Comparison of ENCODE assay signal across 8 cellular contexts in genomic region chr17:1647802-1648581, GRCh38. TPM values are rescaled to one million over a fixed set of nuclear protein-coding genes. Genes with fewer than 3 reads are reported as not detected.
A peak's percentile ranks its signal among the peaks of the same experiment; 100 is the strongest.
DNase-seq lines count a peak whose midpoint lies in the region; ATAC-seq and TF ChIP-seq lines count a peak whose summit lies in the region.

No MANE protein-coding gene starts in this region.

- TF ChIP-seq CTCF in fibroblast of lung (conservative IDR thresholded peaks at IDR 0.05 in 1 of 2, IDR thresholded peaks at IDR 0.05 in 1 of 2; ENCODE audit: low read depth in 1 of 2, low read length in 2 of 2) (peak in 1 of 2 donors; percentile 6), GM10248 (IDR thresholded peaks at IDR 0.05; ENCODE audit: control extremely low read depth, extremely low read depth, low read depth, missing control alignments) (no peak)

- peaks cover 41% of the 10 kb centered on the region for H3K4me1 ChIP-seq in SJSA1 (replicated peaks)
- peaks cover 25% of the 10 kb centered on the region for H3K4me1 ChIP-seq in fibroblast of lung (ENCODE audit: control insufficient read depth, extremely low read depth, insufficient read depth, low read length)
- H3K4me1 ChIP-seq in neuronal stem cell (ENCODE audit: control insufficient read depth in 2 of 2, insufficient read depth in 1 of 2, low read depth in 1 of 2, low read length in 2 of 2), result peaks cover 17 to 36% of the 10 kb centered on the region in 2 donors

- peak overlapping the region; percentile 61 for H3K9ac ChIP-seq in fibroblast of lung (ENCODE audit: insufficient read depth, low read length)
- H3K9ac ChIP-seq in neuronal stem cell (ENCODE audit: low read depth, low read length, poor library complexity), result peak overlapping the region; percentile 78

- peak overlapping the region; percentile 92 for H2AK5ac ChIP-seq in neuronal stem cell (ENCODE audit: low read depth, low read length)

- H3K36me3 ChIP-seq in SJSA1 (peaks cover 39% of the 10 kb centered on the region), fibroblast of lung (ENCODE audit: control insufficient read depth, insufficient read depth, low read length) (peaks cover 14% of the 10 kb centered on the region), neuronal stem cell (replicated peaks in 1 of 2; ENCODE audit: control insufficient read depth in 2 of 2, insufficient read depth in 2 of 2, low read length in 2 of 2) (peaks cover 21 to 38% of the 10 kb centered on the region in 2 donors)

- peak overlapping the region; percentile 68 for H2BK5ac ChIP-seq in neuronal stem cell (ENCODE audit: low read length)

- H3K4me3 ChIP-seq in SJSA1 (peak overlapping the region; percentile 26), fibroblast of lung (replicated peaks in 1 of 4; ENCODE audit: control extremely low read depth in 1 of 4, insufficient read depth in 1 of 4, low read depth in 3 of 4, low read length in 4 of 4) (peak overlapping the region; percentile 35 to 62 (median 48)), neuronal stem cell (ENCODE audit: low read length in 2 of 2) (peak overlapping the region; percentile 8 to 79)

- no peak overlapping the region for H4K8ac ChIP-seq in neuronal stem cell (ENCODE audit: low read depth, low read length)

- H3K4me1 Mint-ChIP-seq in activated CD4-positive, alpha-beta T cell treated with anti-CD3 and anti-CD28 coated beads, Interleukin-2, amount 10 ng/mL, durations not matched to agents 7 days and 5 days, result peaks cover 34% of the 10 kb centered on the region

- 0 out of 2 replicates have a peak, but pooled peaks cover 2% of the 10 kb centered on the region for H3K9me3 ChIP-seq in SJSA1 (replicated peaks)
- H3K9me3 ChIP-seq in fibroblast of lung (ENCODE audit: control insufficient read depth, insufficient read depth, low read depth, low read length), result no peaks in the 10 kb centered on the region
- H3K9me3 ChIP-seq in neuronal stem cell (replicated peaks in 1 of 2; ENCODE audit: control insufficient read depth in 2 of 2, insufficient read depth in 1 of 2, low read depth in 1 of 2, low read length in 2 of 2), result peaks cover 0 to 4% of the 10 kb centered on the region in 2 donors

- H3K27ac Mint-ChIP-seq in activated CD4-positive, alpha-beta T cell treated with anti-CD3 and anti-CD28 coated beads, Interleukin-2, amount 10 ng/mL, durations not matched to agents 7 days and 5 days, result no peak overlapping the region

- no peaks in the 10 kb centered on the region for H3K79me1 ChIP-seq in neuronal stem cell (ENCODE audit: low read depth, low read length)

- no peaks in the 10 kb centered on the region for H3K9me3 Mint-ChIP-seq in activated CD4-positive, alpha-beta T cell treated with anti-CD3 and anti-CD28 coated beads, Interleukin-2, amount 10 ng/mL, durations not matched to agents 7 days and 5 days

- H2AFZ ChIP-seq in fibroblast of lung (ENCODE audit: low read length) (peak overlapping the region; percentile 69), neuronal stem cell (ENCODE audit: low read length) (peak overlapping the region; percentile 75)

- peak overlapping the region; percentile 16 for H2BK120ac ChIP-seq in neuronal stem cell (ENCODE audit: low read depth, low read length)

- H3K27ac ChIP-seq in SJSA1, result no peak overlapping the region
- peak overlapping the region; percentile 28 for H3K27ac ChIP-seq in fibroblast of lung (ENCODE audit: insufficient read depth, low read length)
- no peak overlapping the region for H3K27ac ChIP-seq in neuronal stem cell (replicated peaks; ENCODE audit: low read length)

- no peaks in the 10 kb centered on the region for H3K79me2 ChIP-seq in fibroblast of lung (ENCODE audit: control insufficient read depth, insufficient read depth, low read length)

- peak overlapping the region; percentile 84 for H3K18ac ChIP-seq in neuronal stem cell (ENCODE audit: low read length)

- H3K23ac ChIP-seq in neuronal stem cell (ENCODE audit: low read depth, low read length, poor library complexity), result peak overlapping the region; percentile 75

- H3K14ac ChIP-seq in neuronal stem cell (ENCODE audit: low read length), result peak overlapping the region; percentile 95

- peak overlapping the region; percentile 38 for H3K4me3 Mint-ChIP-seq in activated CD4-positive, alpha-beta T cell treated with anti-CD3 and anti-CD28 coated beads, Interleukin-2, amount 10 ng/mL, durations not matched to agents 7 days and 5 days

- H4K20me1 ChIP-seq in fibroblast of lung (ENCODE audit: control insufficient read depth, extremely low read depth, insufficient read depth, low read length), result no peaks in the 10 kb centered on the region

- H2BK15ac ChIP-seq in neuronal stem cell (ENCODE audit: low read length), result peak overlapping the region; percentile 83

- no peak for DNase-seq in activated CD4-positive, alpha-beta T cell treated with anti-CD3 and anti-CD28 coated beads, Interleukin-2, amount 10 ng/mL, durations not matched to agents 7 days and 5 days
- DNase-seq in activated CD4-positive, alpha-beta T cell treated with anti-CD3 and anti-CD28 coated beads for 1 hour, result no peak
- DNase-seq in SJSA1 (ENCODE audit: low read depth in 1 of 2, low spot score in 2 of 2) (no peak), fibroblast of lung (ENCODE audit: low read depth in 2 of 2) (no peak), neuronal stem cell (ENCODE audit: low spot score) (no peak), GM10248 (ENCODE audit: extremely low spot score) (no peak), DMS153 (lab: John Stamatoyannopoulos, UW) (no peak)

- H3K4ac ChIP-seq in neuronal stem cell (ENCODE audit: low read length), result peak overlapping the region; percentile 3

- WGBS in neuronal stem cell (ENCODE audit: extremely low coverage in 2 of 2, insufficient read length in 2 of 2, insufficient replicate concordance in 1 of 2), 2 donors, result no CpG with 5 or more reads among the region's 29 CpGs

- H3K4me2 ChIP-seq in fibroblast of lung (ENCODE audit: extremely low read depth, insufficient read depth, low read length) (peak overlapping the region; percentile 95), neuronal stem cell (ENCODE audit: insufficient read depth, low read length, poor library complexity, severe bottlenecking) (peak overlapping the region; percentile 75)

- CTCF ChIA-PET in activated CD4-positive, alpha-beta T cell treated with anti-CD3 and anti-CD28 coated beads, Interleukin-2, amount 10 ng/mL, durations not matched to agents 7 days and 5 days (lab: Charles Lee), result interaction anchor here (0.6 to 3.0 kb wide), 16 partner anchors 8 to 456 kb away, joined by 3 to 29 read pairs (median 7); no protein-coding TSS in a partner anchor
- CTCF ChIA-PET in GM10248 (lab: Yijun Ruan, JAX), result interaction anchor here (0.6 to 7.5 kb wide), 19 partner anchors 9 to 420 kb away, joined by 3 to 59 read pairs (median 8); partner anchors contain the start of genes INPP5K and PRPF8

- POLR2A ChIA-PET in activated CD4-positive, alpha-beta T cell treated with anti-CD3 and anti-CD28 coated beads, Interleukin-2, amount 10 ng/mL, durations not matched to agents 7 days and 5 days (lab: Charles Lee), result no interaction called here
- POLR2A ChIA-PET in GM10248 (lab: Yijun Ruan, JAX), result interaction anchor here (0.5 to 1.7 kb wide), 5 partner anchors 12 to 74 kb away, joined by 3 to 9 read pairs (median 3); no protein-coding TSS in a partner anchor

- no peaks in the 10 kb centered on the region; the same call in 1 of the 2 replicates for H3K27me3 ChIP-seq in SJSA1 (replicated peaks)
- no peaks in the 10 kb centered on the region for H3K27me3 ChIP-seq in fibroblast of lung (ENCODE audit: control insufficient read depth, insufficient read depth, low read length)
- H3K27me3 ChIP-seq in neuronal stem cell (ENCODE audit: control insufficient read depth in 3 of 3, insufficient read depth in 3 of 3, low read depth in 1 of 3, low read length in 3 of 3), result peaks cover 0 to 27% (median 0%) of the 10 kb centered on the region in 3 experiments

- H3K27me3 Mint-ChIP-seq in activated CD4-positive, alpha-beta T cell treated with anti-CD3 and anti-CD28 coated beads, Interleukin-2, amount 10 ng/mL, durations not matched to agents 7 days and 5 days, result no peaks in the 10 kb centered on the region

- no peak for ATAC-seq in GM19351 (IDR thresholded peaks at IDR 0.05; ENCODE audit: unreplicated experiment)

- H3K36me3 Mint-ChIP-seq in activated CD4-positive, alpha-beta T cell treated with anti-CD3 and anti-CD28 coated beads, Interleukin-2, amount 10 ng/mL, durations not matched to agents 7 days and 5 days (ENCODE audit: low read depth), result peaks cover 17% of the 10 kb centered on the region

- peak overlapping the region; percentile 90 for H2BK12ac ChIP-seq in neuronal stem cell (ENCODE audit: low read length)

- H4K91ac ChIP-seq in neuronal stem cell (ENCODE audit: low read depth, low read length, poor library complexity), result no peak overlapping the region

RNA-seq across cellular contexts. Expression of gene RILP, which starts 1.7 kb away (rescaled TPM):
- total RNA-seq in activated CD4-positive, alpha-beta T cell treated with anti-CD3 and anti-CD28 coated beads, Interleukin-2, amount 10 ng/mL, durations not matched to agents 7 days and 5 days, result 1 to 10 TPM; 2.6 to 3.9 TPM
- total RNA-seq in SJSA1 (2014; rRNA removed; shearing (Covaris generic)), result 0.22 and 1.0 TPM in 2 replicates
- total RNA-seq in fibroblast of lung, result 11.0 and 12.4 TPM in 2 replicates
- 6.5 and 7.4 TPM in 2 replicates for polyA plus RNA-seq in fibroblast of lung
- 10.9 and 11.5 TPM in 2 replicates for polyA plus RNA-seq in fibroblast of lung (2012)
- polyA minus RNA-seq in fibroblast of lung (ENCODE audit: low replicate concordance), result 6.0 TPM in 2 replicates
- 4.3 TPM for polyA plus RNA-seq in neuronal stem cell (2013, experiment 1 of 2)
- polyA plus RNA-seq in neuronal stem cell (2013, experiment 2 of 2), result 4.0 TPM

RNA-seq across cellular contexts. Expression of gene SCARF1, which starts 2.5 kb away (rescaled TPM):
- 1 to 10 TPM in 1 of 2 experiments, under 1 TPM in 1; 0.87 to 1.0 TPM for total RNA-seq in activated CD4-positive, alpha-beta T cell treated with anti-CD3 and anti-CD28 coated beads, Interleukin-2, amount 10 ng/mL, durations not matched to agents 7 days and 5 days
- total RNA-seq in SJSA1 (2014; rRNA removed; shearing (Covaris generic)), result 0.16 TPM in 2 replicates
- 0.77 and 0.99 TPM in 2 replicates for total RNA-seq in fibroblast of lung
- 0.09 and 2.4 TPM in 2 replicates for polyA plus RNA-seq in fibroblast of lung
- polyA plus RNA-seq in fibroblast of lung (2012), result 0.15 and 3.5 TPM in 2 replicates
- polyA minus RNA-seq in fibroblast of lung (ENCODE audit: low replicate concordance), result 3.6 TPM in 1 of 2 replicates, not detected in the other
- 0.67 TPM for polyA plus RNA-seq in neuronal stem cell (2013, experiment 1 of 2)
- 0.69 TPM for polyA plus RNA-seq in neuronal stem cell (2013, experiment 2 of 2)

RNA-seq across cellular contexts. Expression of gene SLC43A2, which starts 19.4 kb away (rescaled TPM):
- total RNA-seq in activated CD4-positive, alpha-beta T cell treated with anti-CD3 and anti-CD28 coated beads, Interleukin-2, amount 10 ng/mL, durations not matched to agents 7 days and 5 days, result under 1 TPM; 0.40 to 0.52 TPM
- total RNA-seq in SJSA1 (2014; rRNA removed; shearing (Covaris generic)), result 2.0 and 3.4 TPM in 2 replicates
- 2.3 and 8.4 TPM in 2 replicates for total RNA-seq in fibroblast of lung
- 7.4 and 13.7 TPM in 2 replicates for polyA plus RNA-seq in fibroblast of lung
- polyA plus RNA-seq in fibroblast of lung (2012), result 10.7 and 13.5 TPM in 2 replicates
- polyA minus RNA-seq in fibroblast of lung (ENCODE audit: low replicate concordance), result 24.2 and 38.1 TPM in 2 replicates
- polyA plus RNA-seq in neuronal stem cell (2013, experiment 1 of 2), result 11.3 TPM
- polyA plus RNA-seq in neuronal stem cell (2013, experiment 2 of 2), result 11.0 TPM

RNA-seq across cellular contexts. Expression of gene PRPF8, which starts 36.7 kb away (rescaled TPM):
- total RNA-seq in activated CD4-positive, alpha-beta T cell treated with anti-CD3 and anti-CD28 coated beads, Interleukin-2, amount 10 ng/mL, durations not matched to agents 7 days and 5 days, result 100 to 1,000 TPM; 302 to 316 TPM
- 47.1 and 73.3 TPM in 2 replicates for total RNA-seq in SJSA1 (2014; rRNA removed; shearing (Covaris generic))
- total RNA-seq in fibroblast of lung, result 74.5 and 122 TPM in 2 replicates
- 88.9 and 140 TPM in 2 replicates for polyA plus RNA-seq in fibroblast of lung
- 132 and 182 TPM in 2 replicates for polyA plus RNA-seq in fibroblast of lung (2012)
- polyA minus RNA-seq in fibroblast of lung (ENCODE audit: low replicate concordance), result 607 and 770 TPM in 2 replicates
- polyA plus RNA-seq in neuronal stem cell (2013, experiment 1 of 2), result 95.4 TPM
- polyA plus RNA-seq in neuronal stem cell (2013, experiment 2 of 2), result 97.1 TPM
